In the genomic region with DNA sequence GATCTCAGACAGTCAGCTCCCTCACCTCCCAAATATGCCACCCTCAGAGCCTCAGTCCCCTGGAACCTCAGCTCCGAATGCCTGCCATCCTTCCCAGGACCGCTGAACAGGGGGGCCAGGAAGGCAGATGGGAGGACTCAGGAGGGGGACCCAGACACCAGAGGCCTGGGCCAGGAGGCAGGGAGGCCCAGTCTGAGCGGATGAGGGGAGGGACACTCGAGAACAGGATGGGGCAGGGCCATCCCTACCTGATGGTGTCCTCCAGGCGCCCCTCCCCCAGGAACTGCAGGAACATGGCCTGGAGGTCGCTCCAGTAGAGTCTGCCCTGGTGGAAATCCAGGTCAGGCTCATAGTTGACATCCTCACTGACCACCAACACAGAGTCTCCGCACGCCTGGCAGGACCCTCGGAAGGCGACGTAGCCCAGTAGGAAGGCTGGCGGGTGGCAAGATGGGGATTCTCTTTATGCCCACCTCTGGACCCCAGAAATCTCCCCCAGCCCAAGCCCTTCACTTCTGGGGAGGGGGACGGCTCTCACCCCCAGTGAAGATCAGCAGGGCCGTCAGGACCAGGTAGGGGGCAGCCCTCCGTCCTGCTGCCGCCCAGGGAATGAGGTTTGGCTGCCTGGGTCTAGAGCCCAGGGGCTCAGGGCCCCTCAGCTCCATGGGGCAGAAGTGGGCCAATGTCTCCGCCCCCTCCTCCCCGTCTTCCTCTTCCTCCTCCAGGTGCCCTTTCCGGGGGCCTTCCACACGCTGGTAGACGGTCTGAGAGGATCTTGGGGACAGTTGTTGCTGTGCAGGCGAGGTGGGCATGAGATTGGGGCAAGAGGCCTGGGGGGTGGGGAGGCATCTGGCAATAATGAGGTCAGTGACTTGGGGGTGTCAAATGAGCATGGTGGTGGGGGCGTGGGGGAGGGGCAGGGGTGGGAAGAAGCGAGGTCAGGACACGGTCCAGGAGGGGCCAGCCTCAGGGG, we compare ENCODE assay signal across 1 cellular context.
TF ChIP-seq lines count a peak whose summit lies in the region.

No MANE protein-coding gene starts in this region.

TF ChIP-seq in K562, 482 proteins besides CTCF, POLR2A, EP300 and RAD21 (continued from another document and continues in another):
- TF ChIP-seq, protein P1, sequence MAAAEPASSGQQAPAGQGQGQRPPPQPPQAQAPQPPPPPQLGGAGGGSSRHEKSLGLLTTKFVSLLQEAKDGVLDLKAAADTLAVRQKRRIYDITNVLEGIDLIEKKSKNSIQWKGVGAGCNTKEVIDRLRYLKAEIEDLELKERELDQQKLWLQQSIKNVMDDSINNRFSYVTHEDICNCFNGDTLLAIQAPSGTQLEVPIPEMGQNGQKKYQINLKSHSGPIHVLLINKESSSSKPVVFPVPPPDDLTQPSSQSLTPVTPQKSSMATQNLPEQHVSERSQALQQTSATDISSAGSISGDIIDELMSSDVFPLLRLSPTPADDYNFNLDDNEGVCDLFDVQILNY (CRISPR knock-in tag; IDR thresholded peaks at IDR 0.05) = no peak
- TF ChIP-seq ZNF12 (CRISPR knock-in tag; IDR thresholded peaks at IDR 0.05) (peak; percentile 61; the same call in 1 of the 2 replicates), ESRRB (CRISPR knock-in tag; IDR thresholded peaks at IDR 0.05; ENCODE audit: borderline replicate concordance) (no peak), GATAD2B (IDR thresholded peaks at IDR 0.05; ENCODE audit: borderline replicate concordance) (no peak), ZC3H4 (CRISPR knock-in tag; IDR thresholded peaks at IDR 0.05; ENCODE audit: borderline replicate concordance) (peak; percentile 61; the same call in 1 of the 2 replicates), NCOA2 (IDR thresholded peaks at IDR 0.05; ENCODE audit: partially characterized antibody in 2 of 2) (no peak), YY1 (IDR thresholded peaks at IDR 0.05; ENCODE audit: borderline replicate concordance in 1 of 3, control insufficient read depth in 1 of 3, extremely low read depth in 1 of 3, insufficient read depth in 3 of 3, insufficient read length in 1 of 3, insufficient replicate concordance in 2 of 3, low read depth in 1 of 3, low read length in 2 of 3) (no peak), ZBTB7A (IDR thresholded peaks at IDR 0.05; ENCODE audit: borderline replicate concordance, control insufficient read depth, low read depth, low read length) (peak; percentile 55), POLR3A (IDR thresholded peaks at IDR 0.05; ENCODE audit: borderline replicate concordance, extremely low read depth, insufficient read depth, insufficient read length) (no peak), PCBP2 (IDR thresholded peaks at IDR 0.05; ENCODE audit: low read depth, low read length, poor library complexity, severe bottlenecking) (no peak), ZNF551 (CRISPR knock-in tag; IDR thresholded peaks at IDR 0.05) (no peak), CAMTA2 (CRISPR knock-in tag; conservative IDR thresholded peaks at IDR 0.05) (no peak), C11orf30 (IDR thresholded peaks at IDR 0.05; ENCODE audit: low read depth) (no peak), ZC3H8 (IDR thresholded peaks at IDR 0.05) (no peak), STAT5A (IDR thresholded peaks at IDR 0.05; ENCODE audit: borderline replicate concordance, low read length) (no peak), FOXK2 (conservative IDR thresholded peaks at IDR 0.05 in 1 of 2, IDR thresholded peaks at IDR 0.05 in 1 of 2; ENCODE audit: low read depth in 2 of 2) (no peak), ZNF589 (CRISPR knock-in tag; IDR thresholded peaks at IDR 0.05; ENCODE audit: low read depth) (no peak; the same call in 1 of the 2 replicates), NFATC3 (IDR thresholded peaks at IDR 0.05) (no peak), STAG1 (CRISPR knock-in tag; IDR thresholded peaks at IDR 0.05; ENCODE audit: borderline replicate concordance) (no peak), PHB2 (IDR thresholded peaks at IDR 0.05; ENCODE audit: low read depth) (no peak), ZNF780A (CRISPR knock-in tag; IDR thresholded peaks at IDR 0.05) (no peak), CBX1 (IDR thresholded peaks at IDR 0.05; ENCODE audit: low read depth) (no peak), EZH2 (IDR thresholded peaks at IDR 0.05; ENCODE audit: borderline replicate concordance, low read depth, low read length) (no peak), NELFE (IDR thresholded peaks at IDR 0.05; ENCODE audit: insufficient read depth, insufficient read length) (no peak), HOXB6 (CRISPR knock-in tag; IDR thresholded peaks at IDR 0.05; ENCODE audit: borderline replicate concordance) (no peak), DACH1 (IDR thresholded peaks at IDR 0.05; ENCODE audit: partially characterized antibody) (no peak), NFIX (CRISPR knock-in tag; IDR thresholded peaks at IDR 0.05; ENCODE audit: low read depth) (no peak), MYBL2 (IDR thresholded peaks at IDR 0.05; ENCODE audit: low read depth) (no peak), MYBL2 (CRISPR knock-in tag; IDR thresholded peaks at IDR 0.05; ENCODE audit: borderline replicate concordance) (no peak)
- TF ChIP-seq, protein P2, sequence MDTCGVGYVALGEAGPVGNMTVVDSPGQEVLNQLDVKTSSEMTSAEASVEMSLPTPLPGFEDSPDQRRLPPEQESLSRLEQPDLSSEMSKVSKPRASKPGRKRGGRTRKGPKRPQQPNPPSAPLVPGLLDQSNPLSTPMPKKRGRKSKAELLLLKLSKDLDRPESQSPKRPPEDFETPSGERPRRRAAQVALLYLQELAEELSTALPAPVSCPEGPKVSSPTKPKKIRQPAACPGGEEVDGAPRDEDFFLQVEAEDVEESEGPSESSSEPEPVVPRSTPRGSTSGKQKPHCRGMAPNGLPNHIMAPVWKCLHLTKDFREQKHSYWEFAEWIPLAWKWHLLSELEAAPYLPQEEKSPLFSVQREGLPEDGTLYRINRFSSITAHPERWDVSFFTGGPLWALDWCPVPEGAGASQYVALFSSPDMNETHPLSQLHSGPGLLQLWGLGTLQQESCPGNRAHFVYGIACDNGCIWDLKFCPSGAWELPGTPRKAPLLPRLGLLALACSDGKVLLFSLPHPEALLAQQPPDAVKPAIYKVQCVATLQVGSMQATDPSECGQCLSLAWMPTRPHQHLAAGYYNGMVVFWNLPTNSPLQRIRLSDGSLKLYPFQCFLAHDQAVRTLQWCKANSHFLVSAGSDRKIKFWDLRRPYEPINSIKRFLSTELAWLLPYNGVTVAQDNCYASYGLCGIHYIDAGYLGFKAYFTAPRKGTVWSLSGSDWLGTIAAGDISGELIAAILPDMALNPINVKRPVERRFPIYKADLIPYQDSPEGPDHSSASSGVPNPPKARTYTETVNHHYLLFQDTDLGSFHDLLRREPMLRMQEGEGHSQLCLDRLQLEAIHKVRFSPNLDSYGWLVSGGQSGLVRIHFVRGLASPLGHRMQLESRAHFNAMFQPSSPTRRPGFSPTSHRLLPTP (IDR thresholded peaks at IDR 0.05; ENCODE audit: borderline replicate concordance, extremely low read depth, insufficient read length) = no peak
- TF ChIP-seq, protein P3, sequence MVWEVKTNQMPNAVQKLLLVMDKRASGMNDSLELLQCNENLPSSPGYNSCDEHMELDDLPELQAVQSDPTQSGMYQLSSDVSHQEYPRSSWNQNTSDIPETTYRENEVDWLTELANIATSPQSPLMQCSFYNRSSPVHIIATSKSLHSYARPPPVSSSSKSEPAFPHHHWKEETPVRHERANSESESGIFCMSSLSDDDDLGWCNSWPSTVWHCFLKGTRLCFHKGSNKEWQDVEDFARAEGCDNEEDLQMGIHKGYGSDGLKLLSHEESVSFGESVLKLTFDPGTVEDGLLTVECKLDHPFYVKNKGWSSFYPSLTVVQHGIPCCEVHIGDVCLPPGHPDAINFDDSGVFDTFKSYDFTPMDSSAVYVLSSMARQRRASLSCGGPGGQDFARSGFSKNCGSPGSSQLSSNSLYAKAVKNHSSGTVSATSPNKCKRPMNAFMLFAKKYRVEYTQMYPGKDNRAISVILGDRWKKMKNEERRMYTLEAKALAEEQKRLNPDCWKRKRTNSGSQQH (CRISPR knock-in tag; IDR thresholded peaks at IDR 0.05) = no peak
- TF ChIP-seq, protein P4, sequence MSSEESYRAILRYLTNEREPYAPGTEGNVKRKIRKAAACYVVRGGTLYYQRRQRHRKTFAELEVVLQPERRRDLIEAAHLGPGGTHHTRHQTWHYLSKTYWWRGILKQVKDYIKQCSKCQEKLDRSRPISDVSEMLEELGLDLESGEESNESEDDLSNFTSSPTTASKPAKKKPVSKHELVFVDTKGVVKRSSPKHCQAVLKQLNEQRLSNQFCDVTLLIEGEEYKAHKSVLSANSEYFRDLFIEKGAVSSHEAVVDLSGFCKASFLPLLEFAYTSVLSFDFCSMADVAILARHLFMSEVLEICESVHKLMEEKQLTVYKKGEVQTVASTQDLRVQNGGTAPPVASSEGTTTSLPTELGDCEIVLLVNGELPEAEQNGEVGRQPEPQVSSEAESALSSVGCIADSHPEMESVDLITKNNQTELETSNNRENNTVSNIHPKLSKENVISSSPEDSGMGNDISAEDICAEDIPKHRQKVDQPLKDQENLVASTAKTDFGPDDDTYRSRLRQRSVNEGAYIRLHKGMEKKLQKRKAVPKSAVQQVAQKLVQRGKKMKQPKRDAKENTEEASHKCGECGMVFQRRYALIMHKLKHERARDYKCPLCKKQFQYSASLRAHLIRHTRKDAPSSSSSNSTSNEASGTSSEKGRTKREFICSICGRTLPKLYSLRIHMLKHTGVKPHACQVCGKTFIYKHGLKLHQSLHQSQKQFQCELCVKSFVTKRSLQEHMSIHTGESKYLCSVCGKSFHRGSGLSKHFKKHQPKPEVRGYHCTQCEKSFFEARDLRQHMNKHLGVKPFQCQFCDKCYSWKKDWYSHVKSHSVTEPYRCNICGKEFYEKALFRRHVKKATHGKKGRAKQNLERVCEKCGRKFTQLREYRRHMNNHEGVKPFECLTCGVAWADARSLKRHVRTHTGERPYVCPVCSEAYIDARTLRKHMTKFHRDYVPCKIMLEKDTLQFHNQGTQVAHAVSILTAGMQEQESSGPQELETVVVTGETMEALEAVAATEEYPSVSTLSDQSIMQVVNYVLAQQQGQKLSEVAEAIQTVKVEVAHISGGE (CRISPR knock-in tag; IDR thresholded peaks at IDR 0.05) = no peak; a peak in 1 of 6 replicates
- TF ChIP-seq, protein P5, sequence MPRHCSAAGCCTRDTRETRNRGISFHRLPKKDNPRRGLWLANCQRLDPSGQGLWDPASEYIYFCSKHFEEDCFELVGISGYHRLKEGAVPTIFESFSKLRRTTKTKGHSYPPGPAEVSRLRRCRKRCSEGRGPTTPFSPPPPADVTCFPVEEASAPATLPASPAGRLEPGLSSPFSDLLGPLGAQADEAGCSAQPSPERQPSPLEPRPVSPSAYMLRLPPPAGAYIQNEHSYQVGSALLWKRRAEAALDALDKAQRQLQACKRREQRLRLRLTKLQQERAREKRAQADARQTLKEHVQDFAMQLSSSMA (CRISPR knock-in tag; IDR thresholded peaks at IDR 0.05) = no peak
- TF ChIP-seq, protein P6, sequence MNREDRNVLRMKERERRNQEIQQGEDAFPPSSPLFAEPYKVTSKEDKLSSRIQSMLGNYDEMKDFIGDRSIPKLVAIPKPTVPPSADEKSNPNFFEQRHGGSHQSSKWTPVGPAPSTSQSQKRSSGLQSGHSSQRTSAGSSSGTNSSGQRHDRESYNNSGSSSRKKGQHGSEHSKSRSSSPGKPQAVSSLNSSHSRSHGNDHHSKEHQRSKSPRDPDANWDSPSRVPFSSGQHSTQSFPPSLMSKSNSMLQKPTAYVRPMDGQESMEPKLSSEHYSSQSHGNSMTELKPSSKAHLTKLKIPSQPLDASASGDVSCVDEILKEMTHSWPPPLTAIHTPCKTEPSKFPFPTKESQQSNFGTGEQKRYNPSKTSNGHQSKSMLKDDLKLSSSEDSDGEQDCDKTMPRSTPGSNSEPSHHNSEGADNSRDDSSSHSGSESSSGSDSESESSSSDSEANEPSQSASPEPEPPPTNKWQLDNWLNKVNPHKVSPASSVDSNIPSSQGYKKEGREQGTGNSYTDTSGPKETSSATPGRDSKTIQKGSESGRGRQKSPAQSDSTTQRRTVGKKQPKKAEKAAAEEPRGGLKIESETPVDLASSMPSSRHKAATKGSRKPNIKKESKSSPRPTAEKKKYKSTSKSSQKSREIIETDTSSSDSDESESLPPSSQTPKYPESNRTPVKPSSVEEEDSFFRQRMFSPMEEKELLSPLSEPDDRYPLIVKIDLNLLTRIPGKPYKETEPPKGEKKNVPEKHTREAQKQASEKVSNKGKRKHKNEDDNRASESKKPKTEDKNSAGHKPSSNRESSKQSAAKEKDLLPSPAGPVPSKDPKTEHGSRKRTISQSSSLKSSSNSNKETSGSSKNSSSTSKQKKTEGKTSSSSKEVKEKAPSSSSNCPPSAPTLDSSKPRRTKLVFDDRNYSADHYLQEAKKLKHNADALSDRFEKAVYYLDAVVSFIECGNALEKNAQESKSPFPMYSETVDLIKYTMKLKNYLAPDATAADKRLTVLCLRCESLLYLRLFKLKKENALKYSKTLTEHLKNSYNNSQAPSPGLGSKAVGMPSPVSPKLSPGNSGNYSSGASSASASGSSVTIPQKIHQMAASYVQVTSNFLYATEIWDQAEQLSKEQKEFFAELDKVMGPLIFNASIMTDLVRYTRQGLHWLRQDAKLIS (CRISPR knock-in tag; IDR thresholded peaks at IDR 0.05) = no peak
- TF ChIP-seq, protein P7, sequence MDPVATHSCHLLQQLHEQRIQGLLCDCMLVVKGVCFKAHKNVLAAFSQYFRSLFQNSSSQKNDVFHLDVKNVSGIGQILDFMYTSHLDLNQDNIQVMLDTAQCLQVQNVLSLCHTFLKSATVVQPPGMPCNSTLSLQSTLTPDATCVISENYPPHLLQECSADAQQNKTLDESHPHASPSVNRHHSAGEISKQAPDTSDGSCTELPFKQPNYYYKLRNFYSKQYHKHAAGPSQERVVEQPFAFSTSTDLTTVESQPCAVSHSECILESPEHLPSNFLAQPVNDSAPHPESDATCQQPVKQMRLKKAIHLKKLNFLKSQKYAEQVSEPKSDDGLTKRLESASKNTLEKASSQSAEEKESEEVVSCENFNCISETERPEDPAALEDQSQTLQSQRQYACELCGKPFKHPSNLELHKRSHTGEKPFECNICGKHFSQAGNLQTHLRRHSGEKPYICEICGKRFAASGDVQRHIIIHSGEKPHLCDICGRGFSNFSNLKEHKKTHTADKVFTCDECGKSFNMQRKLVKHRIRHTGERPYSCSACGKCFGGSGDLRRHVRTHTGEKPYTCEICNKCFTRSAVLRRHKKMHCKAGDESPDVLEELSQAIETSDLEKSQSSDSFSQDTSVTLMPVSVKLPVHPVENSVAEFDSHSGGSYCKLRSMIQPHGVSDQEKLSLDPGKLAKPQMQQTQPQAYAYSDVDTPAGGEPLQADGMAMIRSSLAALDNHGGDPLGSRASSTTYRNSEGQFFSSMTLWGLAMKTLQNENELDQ (CRISPR knock-in tag; IDR thresholded peaks at IDR 0.05; ENCODE audit: borderline replicate concordance) = no peak
- TF ChIP-seq, protein P8, sequence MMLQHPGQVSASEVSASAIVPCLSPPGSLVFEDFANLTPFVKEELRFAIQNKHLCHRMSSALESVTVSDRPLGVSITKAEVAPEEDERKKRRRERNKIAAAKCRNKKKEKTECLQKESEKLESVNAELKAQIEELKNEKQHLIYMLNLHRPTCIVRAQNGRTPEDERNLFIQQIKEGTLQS (IDR thresholded peaks at IDR 0.05) = no peak
- TF ChIP-seq, protein P8 (CRISPR knock-in tag; conservative IDR thresholded peaks at IDR 0.05) = no peak
- TF ChIP-seq, protein P9, sequence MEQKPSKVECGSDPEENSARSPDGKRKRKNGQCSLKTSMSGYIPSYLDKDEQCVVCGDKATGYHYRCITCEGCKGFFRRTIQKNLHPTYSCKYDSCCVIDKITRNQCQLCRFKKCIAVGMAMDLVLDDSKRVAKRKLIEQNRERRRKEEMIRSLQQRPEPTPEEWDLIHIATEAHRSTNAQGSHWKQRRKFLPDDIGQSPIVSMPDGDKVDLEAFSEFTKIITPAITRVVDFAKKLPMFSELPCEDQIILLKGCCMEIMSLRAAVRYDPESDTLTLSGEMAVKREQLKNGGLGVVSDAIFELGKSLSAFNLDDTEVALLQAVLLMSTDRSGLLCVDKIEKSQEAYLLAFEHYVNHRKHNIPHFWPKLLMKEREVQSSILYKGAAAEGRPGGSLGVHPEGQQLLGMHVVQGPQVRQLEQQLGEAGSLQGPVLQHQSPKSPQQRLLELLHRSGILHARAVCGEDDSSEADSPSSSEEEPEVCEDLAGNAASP (IDR thresholded peaks at IDR 0.05) = no peak
